ENCODE assay signal across 15 cellular contexts in genomic region chr2:217356142-217356541, GRCh38.
"Had no signal": no experiment of that assay in that cellular context is flagged by ENCODE, and none has a peak within 500 bp of the region (broad histone marks: within the 10 kb centered on the region; RNA-seq: fewer than 3 reads in every experiment).

No MANE protein-coding gene starts in this region.

- H3K36me3 Mint-ChIP-seq: activated naive CD8-positive, alpha-beta T cell treated with anti-CD3 and anti-CD28 coated beads, Interleukin-2, amount 10 ng/mL, durations not matched to agents 7 days and 5 days; natural killer cell treated with Interleukin-12 subunit alpha and Interleukin-12 subunit beta and Interleukin-15 and Interleukin-18, amount 100 ng/mL, for 72 hours had no signal

- ATAC-seq: left lobe of liver; mucosa of descending colon; natural killer cell treated with Interleukin-12 subunit alpha and Interleukin-12 subunit beta and Interleukin-15 and Interleukin-18, amount 100 ng/mL, for 72 hours had no signal

- H3K27ac ChIP-seq: hepatocyte had no signal

- H3K9me3 ChIP-seq: mucosa of descending colon had no signal

- H3K4me1 Mint-ChIP-seq: activated CD4-positive, alpha-beta T cell treated with anti-CD3 and anti-CD28 coated beads, Interleukin-2, amount 10 ng/mL, durations not matched to agents 7 days and 5 days had no signal

- H3K27me3 Mint-ChIP-seq: activated CD4-positive, alpha-beta T cell treated with anti-CD3 and anti-CD28 coated beads, Interleukin-2, amount 10 ng/mL, durations not matched to agents 7 days and 5 days; activated naive CD8-positive, alpha-beta T cell treated with anti-CD3 and anti-CD28 coated beads, Interleukin-2, amount 10 ng/mL, durations not matched to agents 7 days and 5 days had no signal

- DNase-seq: activated CD4-positive, alpha-beta T cell treated with anti-CD3 and anti-CD28 coated beads, Interleukin-2, amount 10 ng/mL, durations not matched to agents 7 days and 5 days; activated CD8-positive, alpha-beta memory T cell treated with anti-CD3 and anti-CD28 coated beads for 24 hours; activated naive CD4-positive, alpha-beta T cell; activated naive CD8-positive, alpha-beta T cell treated with anti-CD3 and anti-CD28 coated beads, Interleukin-2, amount 10 ng/mL, durations not matched to agents 7 days and 5 days; mucosa of descending colon; occipital lobe; stimulated activated CD4-positive, alpha-beta T cell treated with anti-CD3 and anti-CD28 coated beads, Interleukin-12 subunit alpha, Interleukin-12 subunit beta, amount 100 ng/mL, for 4 hours; stimulated activated CD4-positive, alpha-beta T cell treated with anti-CD3 and anti-CD28 coated beads, Interleukin-2, amount 100 ng/mL, for 24 hours had no signal

- H3K27ac Mint-ChIP-seq: activated CD4-positive, alpha-beta T cell treated with anti-CD3 and anti-CD28 coated beads, Interleukin-2, amount 10 ng/mL, durations not matched to agents 7 days and 5 days; activated naive CD8-positive, alpha-beta T cell treated with anti-CD3 and anti-CD28 coated beads, Interleukin-2, amount 10 ng/mL, durations not matched to agents 7 days and 5 days; activated T-helper 1 cell treated with anti-CD3 and anti-CD28 coated beads, Interleukin-12 subunit alpha, Interleukin-12 subunit beta, Interleukin-2, Interleukin-4 antibody, amounts not matched to agents 30 ng/mL and 10 ng/mL and 1 ng/mL, durations not matched to agents 14 hours and 24 hours and 36 hours; natural killer cell treated with Interleukin-12 subunit alpha and Interleukin-12 subunit beta and Interleukin-15 and Interleukin-18, amount 100 ng/mL, for 72 hours had no signal

- FAIRE-seq: astrocyte, endometrium, keratinocyte had no signal

- H3K27me3 ChIP-seq: hepatocyte had no signal

- H3K4me3 ChIP-seq: hepatocyte, mucosa of descending colon had no signal

- H3K9me3 Mint-ChIP-seq: activated CD4-positive, alpha-beta T cell treated with anti-CD3 and anti-CD28 coated beads, Interleukin-2, amount 10 ng/mL, durations not matched to agents 7 days and 5 days; activated naive CD8-positive, alpha-beta T cell treated with anti-CD3 and anti-CD28 coated beads, Interleukin-2, amount 10 ng/mL, durations not matched to agents 7 days and 5 days; activated T-helper 1 cell treated with anti-CD3 and anti-CD28 coated beads, Interleukin-12 subunit alpha, Interleukin-12 subunit beta, Interleukin-2, Interleukin-4 antibody, amounts not matched to agents 30 ng/mL and 10 ng/mL and 1 ng/mL, durations not matched to agents 14 hours and 24 hours and 36 hours; natural killer cell treated with Interleukin-12 subunit alpha and Interleukin-12 subunit beta and Interleukin-15 and Interleukin-18, amount 100 ng/mL, for 72 hours had no signal

- H3K4me3 Mint-ChIP-seq: activated CD4-positive, alpha-beta T cell treated with anti-CD3 and anti-CD28 coated beads, Interleukin-2, amount 10 ng/mL, durations not matched to agents 7 days and 5 days; activated naive CD8-positive, alpha-beta T cell treated with anti-CD3 and anti-CD28 coated beads, Interleukin-2, amount 10 ng/mL, durations not matched to agents 7 days and 5 days; activated T-helper 1 cell treated with anti-CD3 and anti-CD28 coated beads, Interleukin-12 subunit alpha, Interleukin-12 subunit beta, Interleukin-2, Interleukin-4 antibody, amounts not matched to agents 30 ng/mL and 10 ng/mL and 1 ng/mL, durations not matched to agents 14 hours and 24 hours and 36 hours; natural killer cell treated with Interleukin-12 subunit alpha and Interleukin-12 subunit beta and Interleukin-15 and Interleukin-18, amount 100 ng/mL, for 72 hours had no signal
